ENCODE assay signal across 13 cellular contexts in genomic region chr2:62794791-62795190, GRCh38.
A peak's percentile ranks its signal among the peaks of the same experiment; 100 is the strongest.
DNase-seq lines count a peak whose midpoint lies in the region; ATAC-seq lines count a peak whose summit lies in the region.
"Had no signal": no experiment of that assay in that cellular context is flagged by ENCODE, and none has a peak within 500 bp of the region (broad histone marks: within the 10 kb centered on the region; RNA-seq: fewer than 3 reads in every experiment).

No MANE protein-coding gene starts in this region.

- no peak for ATAC-seq in GM18498 (IDR thresholded peaks at IDR 0.05; ENCODE audit: unreplicated experiment)
- ATAC-seq in HG03280 (IDR thresholded peaks at IDR 0.05; ENCODE audit: unreplicated experiment) = no peak

- peak; percentile 74 for DNase-seq in DMS53 treated with DMSO at 0.1 percent for 48 hours (lab: John Stamatoyannopoulos, UW; ENCODE audit: unreplicated experiment)
- peak; percentile 44 for DNase-seq in NCI-H146 treated with DMSO at 0.1 percent for 48 hours (lab: John Stamatoyannopoulos, UW; ENCODE audit: unreplicated experiment)
- DNase-seq in astrocyte of the hippocampus (ENCODE audit: low read depth, low spot score) = peak; percentile 62
- DNase-seq in kidney tubule cell (ENCODE audit: low spot score) = peak; percentile 57
- DNase-seq in retina = no peak
- DNase-seq in stimulated activated CD4-positive, alpha-beta T cell treated with anti-CD3 and anti-CD28 coated beads, Interleukin-12 subunit alpha, Interleukin-12 subunit beta, amount 100 ng/mL, for 4 hours = no peak
- DNase-seq: activated CD8-positive, alpha-beta memory T cell treated with anti-CD3 and anti-CD28 coated beads, Interleukin-2, amount 50 U/mL, for 4 hours; adrenal gland; Caco-2; erythroblast; Peyer's patch had no signal

Comparison
In these comparisons a context has a peak if more than half of its experiments do, and no peak if none do; other contexts are left out.
1. DNase-seq: peak in DMS53 treated with DMSO at 0.1 percent for 48 hours (single experiment), NCI-H146 treated with DMSO at 0.1 percent for 48 hours (single experiment), astrocyte of the hippocampus (single experiment) and kidney tubule cell (single experiment); none in retina (single experiment) and stimulated activated CD4-positive, alpha-beta T cell treated with anti-CD3 and anti-CD28 coated beads, Interleukin-12 subunit alpha, Interleukin-12 subunit beta, amount 100 ng/mL, for 4 hours (single experiment).